ENCODE assay signal across 8 cellular contexts in the genomic region with DNA sequence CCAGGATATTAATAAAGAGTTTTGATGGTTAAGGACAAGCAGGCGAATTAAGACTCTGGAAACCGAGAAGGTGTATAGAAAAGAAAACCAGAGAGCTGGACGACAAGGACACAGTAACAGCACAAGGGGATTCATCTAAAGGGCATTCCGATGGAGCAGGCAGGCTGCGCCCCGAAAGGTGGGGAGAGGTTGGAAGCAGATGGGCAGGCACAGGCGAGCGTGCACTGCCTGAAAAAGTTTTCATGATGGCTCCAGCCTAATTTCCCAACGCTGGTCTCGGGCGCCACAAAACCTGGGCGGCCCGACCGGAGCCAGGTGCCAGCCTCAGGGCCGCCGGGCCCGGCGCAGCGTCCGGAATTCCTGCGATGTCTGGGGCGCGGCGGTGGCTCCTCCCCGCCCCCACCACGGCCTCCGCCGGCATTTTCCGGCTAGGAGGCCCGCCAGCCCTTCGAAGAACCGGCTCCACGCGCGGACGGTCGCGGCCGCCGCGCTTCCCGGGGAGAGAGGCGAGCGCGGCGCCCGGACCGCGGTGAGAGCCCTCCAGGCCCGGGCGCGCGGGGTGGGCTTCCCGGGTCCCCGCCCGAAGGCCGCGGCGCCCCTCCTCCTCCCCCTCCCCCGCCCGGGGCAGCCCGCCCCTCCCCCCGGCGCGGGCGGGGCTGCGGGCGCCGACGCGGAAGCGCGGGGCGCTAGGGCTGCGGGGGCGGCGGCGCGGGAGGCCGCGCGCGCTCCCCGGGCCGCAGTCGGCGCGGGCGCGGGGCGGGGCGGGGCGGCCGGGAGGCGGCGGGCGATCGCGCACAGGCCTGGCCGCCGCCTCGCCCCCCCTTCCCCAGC. TPM values are rescaled to one million over a fixed set of nuclear protein-coding genes. Genes with fewer than 3 reads are reported as not detected.
DNase-seq lines count a peak whose midpoint lies in the region; ATAC-seq and TF ChIP-seq lines count a peak whose summit lies in the region.

No MANE protein-coding gene starts in this region.

- DNase-seq in AG10803 (ENCODE audit: low read depth) (peak; percentile 72), NT2/D1 (ENCODE audit: low read depth, low spot score) (peak; percentile 63), fibroblast of gingiva (ENCODE audit: low read depth) (peak; percentile 65), superior temporal gyrus (ENCODE audit: extremely low spot score) (peak; percentile 71)
- DNase-seq in activated T-cell treated with anti-CD3 and anti-CD28 coated beads, Interleukin-2, amount 50 U/mL, for 4 hours: peak; percentile 50
- peak in 7 of 9 donors; percentile 46 to 78 (median 73) for DNase-seq in naive thymus-derived CD4-positive, alpha-beta T cell

- peak overlapping the region; percentile 94 for H3K4me3 Mint-ChIP-seq in activated T-cell treated with anti-CD3 and anti-CD28 coated beads, Interleukin-2, amount 50 U/mL, for 4 hours
- H3K4me3 Mint-ChIP-seq in naive thymus-derived CD4-positive, alpha-beta T cell: peak overlapping the region; percentile 93 to 100 (median 99)

- H3K36me3 Mint-ChIP-seq in activated T-cell treated with anti-CD3 and anti-CD28 coated beads, Interleukin-2, amount 50 U/mL, for 4 hours (ENCODE audit: insufficient read depth): no peaks in the 10 kb centered on the region
- peaks cover 0 to 7% (median 4%) of the 10 kb centered on the region in 5 donors for H3K36me3 Mint-ChIP-seq in naive thymus-derived CD4-positive, alpha-beta T cell

- TF ChIP-seq CTCF in AG10803 (conservative IDR thresholded peaks at IDR 0.05; ENCODE audit: low read length): no peak

- in situ Hi-C loops in GM18951 (cut with MboI; ENCODE audit: low sequenced_read_pairs, unreplicated experiment): no loop called here

- H3K4me1 Mint-ChIP-seq in activated T-cell treated with anti-CD3 and anti-CD28 coated beads, Interleukin-2, amount 50 U/mL, for 4 hours (ENCODE audit: low read depth): peaks cover 35% of the 10 kb centered on the region
- peaks cover 27 to 47% (median 36%) of the 10 kb centered on the region in 7 donors for H3K4me1 Mint-ChIP-seq in naive thymus-derived CD4-positive, alpha-beta T cell

- peaks cover 4% of the 10 kb centered on the region for H3K4me1 ChIP-seq in NT2/D1 (ENCODE audit: insufficient read depth, insufficient read length)
- H3K4me1 ChIP-seq in naive thymus-derived CD4-positive, alpha-beta T cell (ENCODE audit: control insufficient read depth in 2 of 2, insufficient read depth in 2 of 2, low read length in 2 of 2): peaks cover 12 to 24% of the 10 kb centered on the region in 2 donors

- H3K9ac ChIP-seq in NT2/D1 (ENCODE audit: insufficient read length, low read depth): peak overlapping the region; percentile 99

- no peaks in the 10 kb centered on the region for H3K9me3 ChIP-seq in NT2/D1 (ENCODE audit: insufficient read depth, low read length)
- H3K9me3 ChIP-seq in naive thymus-derived CD4-positive, alpha-beta T cell (ENCODE audit: control insufficient read depth in 2 of 3, low read length in 3 of 3): no peaks in the 10 kb centered on the region

- no peaks in the 10 kb centered on the region for H3K27me3 Mint-ChIP-seq in activated T-cell treated with anti-CD3 and anti-CD28 coated beads, Interleukin-2, amount 50 U/mL, for 4 hours (ENCODE audit: low read depth)
- peaks cover 0 to 5% (median 0%) of the 10 kb centered on the region in 5 donors for H3K27me3 Mint-ChIP-seq in naive thymus-derived CD4-positive, alpha-beta T cell

- no peaks in the 10 kb centered on the region for H3K27me3 ChIP-seq in NT2/D1 (ENCODE audit: insufficient read depth, insufficient read length)
- H3K27me3 ChIP-seq in naive thymus-derived CD4-positive, alpha-beta T cell (ENCODE audit: control insufficient read depth in 2 of 2, insufficient read depth in 2 of 2, low read length in 2 of 2): no peaks in the 10 kb centered on the region

- peak; percentile 24 for ATAC-seq in HG03108 (IDR thresholded peaks at IDR 0.05; ENCODE audit: unreplicated experiment)
- ATAC-seq in activated T-cell treated with anti-CD3 and anti-CD28 coated beads, Interleukin-2, amount 50 U/mL, for 4 hours: peak; percentile 11
- peak; percentile 74 for ATAC-seq in naive thymus-derived CD4-positive, alpha-beta T cell

- H3K9me3 Mint-ChIP-seq in activated T-cell treated with anti-CD3 and anti-CD28 coated beads, Interleukin-2, amount 50 U/mL, for 4 hours: no peaks in the 10 kb centered on the region
- H3K9me3 Mint-ChIP-seq in naive thymus-derived CD4-positive, alpha-beta T cell: peaks cover 0 to 14% (median 0%) of the 10 kb centered on the region in 11 donors

- H3K36me3 ChIP-seq in NT2/D1 (ENCODE audit: insufficient read depth, insufficient read length, low read length): peaks cover 5% of the 10 kb centered on the region
- H3K36me3 ChIP-seq in naive thymus-derived CD4-positive, alpha-beta T cell (ENCODE audit: control insufficient read depth in 2 of 3, insufficient read depth in 3 of 3, low read length in 3 of 3): peaks cover 0 to 4% (median 0%) of the 10 kb centered on the region in 3 experiments

- POLR2A ChIA-PET in naive thymus-derived CD4-positive, alpha-beta T cell (lab: Charles Lee): interaction anchor here (0.6 to 3.4 kb wide), 10 partner anchors 11 to 259 kb away, joined by 3 to 37 read pairs (median 3); a partner anchor contains a TSS

- peak; percentile 71 for TF ChIP-seq POLR2A in GM18951 (IDR thresholded peaks at IDR 0.05; ENCODE audit: extremely low read depth, insufficient read depth, insufficient read length)

- H3K27ac ChIP-seq in naive thymus-derived CD4-positive, alpha-beta T cell (ENCODE audit: low read depth, low read length): peak overlapping the region; percentile 99

- CTCF ChIA-PET in naive thymus-derived CD4-positive, alpha-beta T cell (lab: Charles Lee): interaction anchor here (0.9 kb wide), 1 partner anchor 98 kb away, joined by 3 read pairs; no protein-coding TSS in a partner anchor

- H3K4me3 ChIP-seq in AG10803 (ENCODE audit: low read length) (peak overlapping the region; percentile 85), NT2/D1 (ENCODE audit: insufficient read length, low read depth) (peak overlapping the region; percentile 89)
- H3K4me3 ChIP-seq in naive thymus-derived CD4-positive, alpha-beta T cell (ENCODE audit: low read length): peak overlapping the region; percentile 75

- peak overlapping the region; percentile 92 to 100 (median 99) for H3K27ac Mint-ChIP-seq in naive thymus-derived CD4-positive, alpha-beta T cell

- intact Hi-C loops in naive thymus-derived CD4-positive, alpha-beta T cell (cut with micrococcal nuclease): loop anchor here (1.0 to 10.0 kb wide), 15 partner anchors 51 to 1819 kb away; a partner anchor contains a TSS

RNA-seq across cellular contexts. Expression of a gene that starts 0.7 kb away (rescaled TPM):
- total RNA-seq in activated T-cell treated with anti-CD3 and anti-CD28 coated beads, Interleukin-2, amount 50 U/mL, for 4 hours: 10 to 100 TPM; 53.8 to 60.1 (median 56.1) TPM
- 100 to 1,000 TPM in 4 of 5 experiments, 10 to 100 TPM in 1; 86.0 to 142 (median 125) TPM for total RNA-seq in naive thymus-derived CD4-positive, alpha-beta T cell
- polyA plus RNA-seq in naive thymus-derived CD4-positive, alpha-beta T cell: 1 to 10 TPM; 3.3 to 7.6 TPM

Comparison
In these comparisons a context has a peak if more than half of its experiments do, and no peak if none do; other contexts are left out.
1. Peak in every context shown above with its lines: DNase-seq, ATAC-seq, H3K4me3 ChIP-seq and H3K27ac ChIP-seq.
2. ATAC-seq: peak in every context shown above with its lines; median percentile 74 in naive thymus-derived CD4-positive, alpha-beta T cell; 24 in HG03108; 11 in activated T-cell treated with anti-CD3 and anti-CD28 coated beads, Interleukin-2, amount 50 U/mL, for 4 hours.